8 cellular contexts compared by ENCODE assay signal in the genomic region with DNA sequence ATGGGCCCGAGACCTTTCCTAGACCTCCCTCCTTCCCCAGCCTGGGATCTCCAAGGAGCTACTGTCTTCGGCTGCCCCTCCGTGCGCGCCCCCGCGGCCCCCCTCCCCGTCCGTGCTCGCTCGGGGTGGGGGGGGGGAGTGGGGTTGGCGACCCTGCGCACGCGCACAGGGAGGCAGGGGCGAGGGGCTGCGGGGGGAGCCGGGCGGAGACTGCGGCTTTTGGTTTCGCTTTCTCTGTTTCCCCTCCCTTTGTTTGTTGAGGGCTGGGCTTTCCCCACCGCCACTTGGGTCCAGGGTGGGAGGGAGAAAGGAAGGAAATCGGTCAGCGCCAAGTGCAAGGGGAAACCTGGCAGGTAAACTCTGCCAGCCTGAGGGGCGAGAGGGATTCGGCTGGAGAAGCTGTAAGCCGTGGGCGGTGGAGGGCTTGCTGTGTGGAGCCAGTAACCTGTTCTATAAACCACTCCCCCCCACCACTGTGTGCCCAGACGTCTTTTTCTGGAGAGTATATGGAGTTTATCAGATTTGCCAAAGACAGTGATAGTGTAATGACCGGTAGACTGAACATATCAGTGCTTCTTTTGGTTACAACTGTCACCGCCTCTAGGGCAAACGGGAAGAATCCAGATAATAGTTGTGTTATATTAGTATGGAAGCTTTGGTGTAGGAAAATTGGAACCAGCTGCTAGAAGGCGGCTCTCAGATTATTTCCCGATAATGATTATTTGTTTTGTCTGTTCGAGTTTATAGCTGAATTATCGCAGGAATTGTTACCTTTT. TPM values are rescaled to one million over a fixed set of nuclear protein-coding genes. Genes with fewer than 3 reads are reported as not detected.
A peak's percentile ranks its signal among the peaks of the same experiment; 100 is the strongest.
DNase-seq lines count a peak whose midpoint lies in the region; ATAC-seq and TF ChIP-seq lines count a peak whose summit lies in the region.

No MANE protein-coding gene starts in this region.

- peak; percentile 70 for DNase-seq in NCI-H1436 (lab: John Stamatoyannopoulos, UW)
- no peak for DNase-seq in NCI-H1436 treated with DMSO at 0.1 percent for 48 hours (lab: John Stamatoyannopoulos, UW)
- peak; percentile 66 for DNase-seq in NCI-H2196 (lab: John Stamatoyannopoulos, UW; ENCODE audit: unreplicated experiment)
- DNase-seq in activated CD4-positive, alpha-beta T cell treated with anti-CD3 and anti-CD28 coated beads, Interleukin-2, amount 10 ng/mL, durations not matched to agents 7 days and 5 days, result peak; percentile 85
- DNase-seq in lower leg skin (ENCODE audit: low spot score in 2 of 2), result peak; percentile 51 to 91
- peak; percentile 57 to 76 (median 61) for DNase-seq in stimulated activated CD4-positive, alpha-beta T cell treated with anti-CD3 and anti-CD28 coated beads, TNF-alpha, amount 100 ng/mL, for 24 hours (ENCODE audit: low read depth in 3 of 3)

- peak overlapping the region; percentile 95 for H3K27ac Mint-ChIP-seq in activated CD4-positive, alpha-beta T cell treated with anti-CD3 and anti-CD28 coated beads, Interleukin-2, amount 10 ng/mL, durations not matched to agents 7 days and 5 days
- H3K27ac Mint-ChIP-seq in dendritic cell treated with granulocyte-macrophage colony-stimulating factor and Interleukin-4, amounts not matched to agents 40 ng/mL and 50 ng/mL, for 4 days, result peak overlapping the region; percentile 92

- CTCF ChIA-PET in activated CD4-positive, alpha-beta T cell treated with anti-CD3 and anti-CD28 coated beads, Interleukin-2, amount 10 ng/mL, durations not matched to agents 7 days and 5 days (lab: Charles Lee), result interaction anchor here (1.1 to 2.6 kb wide), 2 partner anchors 119 to 428 kb away, joined by 3 to 5 read pairs; no protein-coding TSS in a partner anchor

- no peaks in the 10 kb centered on the region for H3K27me3 Mint-ChIP-seq in activated CD4-positive, alpha-beta T cell treated with anti-CD3 and anti-CD28 coated beads, Interleukin-2, amount 10 ng/mL, durations not matched to agents 7 days and 5 days
- no peaks in the 10 kb centered on the region for H3K27me3 Mint-ChIP-seq in dendritic cell treated with granulocyte-macrophage colony-stimulating factor and Interleukin-4, amounts not matched to agents 40 ng/mL and 50 ng/mL, for 4 days

- POLR2A ChIA-PET in activated CD4-positive, alpha-beta T cell treated with anti-CD3 and anti-CD28 coated beads, Interleukin-2, amount 10 ng/mL, durations not matched to agents 7 days and 5 days (lab: Charles Lee), result interaction anchor here (0.6 to 1.1 kb wide), 3 partner anchors 14 to 169 kb away, joined by 3 to 5 read pairs (median 4); no protein-coding TSS in a partner anchor

- H3K4me3 Mint-ChIP-seq in activated CD4-positive, alpha-beta T cell treated with anti-CD3 and anti-CD28 coated beads, Interleukin-2, amount 10 ng/mL, durations not matched to agents 7 days and 5 days, result peak overlapping the region; percentile 98
- peak overlapping the region; percentile 90 for H3K4me3 Mint-ChIP-seq in dendritic cell treated with granulocyte-macrophage colony-stimulating factor and Interleukin-4, amounts not matched to agents 40 ng/mL and 50 ng/mL, for 4 days

- peaks cover 54% of the 10 kb centered on the region for H3K36me3 Mint-ChIP-seq in activated CD4-positive, alpha-beta T cell treated with anti-CD3 and anti-CD28 coated beads, Interleukin-2, amount 10 ng/mL, durations not matched to agents 7 days and 5 days (ENCODE audit: low read depth)
- peaks cover 55% of the 10 kb centered on the region for H3K36me3 Mint-ChIP-seq in dendritic cell treated with granulocyte-macrophage colony-stimulating factor and Interleukin-4, amounts not matched to agents 40 ng/mL and 50 ng/mL, for 4 days (ENCODE audit: low read depth)

- H3K9me3 Mint-ChIP-seq in activated CD4-positive, alpha-beta T cell treated with anti-CD3 and anti-CD28 coated beads, Interleukin-2, amount 10 ng/mL, durations not matched to agents 7 days and 5 days, result no peaks in the 10 kb centered on the region
- H3K9me3 Mint-ChIP-seq in dendritic cell treated with granulocyte-macrophage colony-stimulating factor and Interleukin-4, amounts not matched to agents 40 ng/mL and 50 ng/mL, for 4 days, result no peaks in the 10 kb centered on the region

- peak; percentile 12 for ATAC-seq in HG03060 (IDR thresholded peaks at IDR 0.05; ENCODE audit: low read depth, unreplicated experiment)

- peaks cover 69% of the 10 kb centered on the region for H3K4me1 Mint-ChIP-seq in activated CD4-positive, alpha-beta T cell treated with anti-CD3 and anti-CD28 coated beads, Interleukin-2, amount 10 ng/mL, durations not matched to agents 7 days and 5 days
- peaks cover 67% of the 10 kb centered on the region for H3K4me1 Mint-ChIP-seq in dendritic cell treated with granulocyte-macrophage colony-stimulating factor and Interleukin-4, amounts not matched to agents 40 ng/mL and 50 ng/mL, for 4 days (ENCODE audit: low read depth)

- TF ChIP-seq CTCF in lower leg skin (IDR thresholded peaks at IDR 0.05), result no peak

- intact Hi-C loops in dendritic cell treated with granulocyte-macrophage colony-stimulating factor and Interleukin-4, amounts not matched to agents 40 ng/mL and 50 ng/mL, for 4 days (cut with micrococcal nuclease), result loop anchor here (2.0 to 10.0 kb wide), 2 partner anchors 15 to 49 kb away; a partner anchor contains a TSS
- intact Hi-C loops in lower leg skin (cut with DNase I; ENCODE audit: low total_unique reads), result no loop called here

- 1 to 3% methylated on average over 29 to 35 of the region's 36 CpGs for WGBS in lower leg skin, 2 donors

- TF ChIP-seq POLR2A in lower leg skin (IDR thresholded peaks at IDR 0.05), result no peak

- peak overlapping the region; percentile 96 for H3K4me3 ChIP-seq in lower leg skin (ENCODE audit: low read depth, poor library complexity, severe bottlenecking)

RNA-seq across cellular contexts. Expression of a gene that starts 0.7 kb away (rescaled TPM):
- total RNA-seq in activated CD4-positive, alpha-beta T cell treated with anti-CD3 and anti-CD28 coated beads, Interleukin-2, amount 10 ng/mL, durations not matched to agents 7 days and 5 days, result 100 to 1,000 TPM; 159 to 180 TPM
- 10 to 100 TPM; 34.5 to 50.0 (median 44.0) TPM for total RNA-seq in lower leg skin

RNA-seq across cellular contexts. Expression of a gene that starts 24.3 kb away (rescaled TPM):
- 10 to 100 TPM; 29.9 to 31.2 TPM for total RNA-seq in activated CD4-positive, alpha-beta T cell treated with anti-CD3 and anti-CD28 coated beads, Interleukin-2, amount 10 ng/mL, durations not matched to agents 7 days and 5 days
- 10 to 100 TPM; 25.4 to 33.5 (median 28.3) TPM for total RNA-seq in lower leg skin

RNA-seq across cellular contexts. Expression of a gene that starts 50.7 kb away (rescaled TPM):
- 10 to 100 TPM; 24.0 to 24.5 TPM for total RNA-seq in activated CD4-positive, alpha-beta T cell treated with anti-CD3 and anti-CD28 coated beads, Interleukin-2, amount 10 ng/mL, durations not matched to agents 7 days and 5 days
- 10 to 100 TPM; 14.7 to 17.5 (median 15.7) TPM for total RNA-seq in lower leg skin
